15 cellular contexts compared by ENCODE assay signal in the genomic region with DNA sequence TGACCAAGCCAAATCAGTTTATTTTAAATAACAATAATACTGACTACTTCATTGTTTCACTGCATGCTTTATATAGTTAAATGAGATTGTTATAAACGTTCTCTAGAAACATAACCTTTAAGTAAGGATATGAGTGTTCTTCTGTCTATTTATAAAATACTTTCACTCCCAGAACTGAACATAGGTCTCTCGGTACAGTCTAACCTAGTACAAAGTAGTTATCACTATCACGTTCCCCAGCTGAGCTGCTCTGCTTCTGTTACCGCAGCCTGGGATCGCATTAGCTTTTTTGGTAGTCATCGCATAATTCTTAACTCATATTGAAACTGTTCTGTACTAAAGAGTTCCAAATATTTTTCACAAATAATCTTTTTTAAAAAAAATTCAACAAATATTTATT.
DNase-seq lines count a peak whose midpoint lies in the region; ATAC-seq, FAIRE-seq and TF ChIP-seq lines count a peak whose summit lies in the region.
"Had no signal": no experiment of that assay in that cellular context is flagged by ENCODE, and none has a peak within 500 bp of the region (broad histone marks: within the 10 kb centered on the region; RNA-seq: fewer than 3 reads in every experiment).

No MANE protein-coding gene starts in this region.

- H3K4me1 ChIP-seq in psoas muscle: no peaks in the 10 kb centered on the region
- H3K4me1 ChIP-seq: BLaER1, gastroesophageal sphincter had no signal

- ATAC-seq in GM19455 (IDR thresholded peaks at IDR 0.05; ENCODE audit: unreplicated experiment) (peak; percentile 98), HG02759 (IDR thresholded peaks at IDR 0.05; ENCODE audit: unreplicated experiment) (peak; percentile 93), HG03460 (IDR thresholded peaks at IDR 0.05; ENCODE audit: unreplicated experiment) (peak; percentile 68), psoas muscle (no peak)
- ATAC-seq: gastroesophageal sphincter, WTC11 had no signal

- WGBS in psoas muscle, 3 donors: 61 to 79% (median 68%) methylated on average over 6 of the region's 6 CpGs

- no peaks in the 10 kb centered on the region for H3K9me3 ChIP-seq in psoas muscle
- H3K9me3 ChIP-seq: gastroesophageal sphincter had no signal

- H3K4me3 ChIP-seq in psoas muscle (no peak overlapping the region), dorsolateral prefrontal cortex (no peak overlapping the region)
- H3K4me3 ChIP-seq: BLaER1, gastroesophageal sphincter, GM23248 had no signal

- intact Hi-C loops in psoas muscle (cut with DNase I) (no loop called here), dorsolateral prefrontal cortex (cut with DNase I) (no loop called here)

- peaks cover 0 to 22% of the 10 kb centered on the region in 2 donors for H3K36me3 ChIP-seq in psoas muscle (ENCODE audit: insufficient read depth in 1 of 2, low read depth in 1 of 2)

- peak; percentile 83 for FAIRE-seq in GM18507 (lab: Jason Lieb, UNC)

- H3K27ac ChIP-seq in psoas muscle: no peak overlapping the region
- H3K27ac ChIP-seq in dorsolateral prefrontal cortex: no peak overlapping the region
- H3K27ac ChIP-seq: BLaER1, gastroesophageal sphincter, GM23248 had no signal

- TF ChIP-seq CTCF in psoas muscle (IDR thresholded peaks at IDR 0.05) (no peak), dorsolateral prefrontal cortex (IDR thresholded peaks at IDR 0.05 in 54 of 56, conservative IDR thresholded peaks at IDR 0.05 in 2 of 56; ENCODE audit: low read depth in 1 of 56, partially characterized antibody in 56 of 56) (no peak)

- H3K27me3 ChIP-seq in psoas muscle (ENCODE audit: insufficient read depth in 3 of 3, low read length in 2 of 3) (no peaks in the 10 kb centered on the region), dorsolateral prefrontal cortex (no peaks in the 10 kb centered on the region)
- H3K27me3 ChIP-seq: BLaER1, gastroesophageal sphincter had no signal

- DNase-seq in GM18507 (ENCODE audit: extremely low spot score, insufficient read length, low read depth): peak; percentile 26
- no peak for DNase-seq in NCI-H748 treated with DMSO at 0.1 percent for 48 hours (lab: John Stamatoyannopoulos, UW)
- DNase-seq in NCI-H446 treated with DMSO at 0.1 percent for 48 hours (lab: John Stamatoyannopoulos, UW): no peak
- no peak for DNase-seq in psoas muscle
- no peak for DNase-seq in dorsolateral prefrontal cortex
- DNase-seq: aorta; GM23248; NCI-H524; stimulated activated CD4-positive, alpha-beta T cell treated with anti-CD3 and anti-CD28 coated beads, Interleukin-15, amount 100 ng/mL, for 24 hours had no signal

Comparison
In these comparisons a context has a peak if more than half of its experiments do, and no peak if none do; other contexts are left out.
1. ATAC-seq: peak in GM19455 (single experiment), HG02759 (single experiment) and HG03460 (single experiment); none in psoas muscle (0 of 4).